26 cellular contexts compared by ENCODE assay signal in genomic region chr6:148140772-148141557, GRCh38.
DNase-seq lines count a peak whose midpoint lies in the region; ATAC-seq, FAIRE-seq and TF ChIP-seq lines count a peak whose summit lies in the region.
"Had no signal": no experiment of that assay in that cellular context is flagged by ENCODE, and none has a peak within 500 bp of the region (broad histone marks: within the 10 kb centered on the region; RNA-seq: fewer than 3 reads in every experiment).

No MANE protein-coding gene starts in this region.

- 77 to 86% methylated on average over 5 of the region's 5 CpGs for WGBS in heart right ventricle, 2 donors

- no peaks in the 10 kb centered on the region for H3K36me3 ChIP-seq in astrocyte (ENCODE audit: insufficient read depth, low read length)
- H3K36me3 ChIP-seq in heart right ventricle, result no peaks in the 10 kb centered on the region
- H3K36me3 ChIP-seq: thyroid gland had no signal

- H3K36me3 Mint-ChIP-seq in Calu3 (ENCODE audit: insufficient read depth, unreplicated experiment), result peaks cover 6% of the 10 kb centered on the region
- H3K36me3 Mint-ChIP-seq in astrocyte (ENCODE audit: low read depth, unreplicated experiment), result no peaks in the 10 kb centered on the region
- H3K36me3 Mint-ChIP-seq: IgD-negative memory B cell had no signal

- intact Hi-C loops in Calu3 (cut with micrococcal nuclease; ENCODE audit: unreplicated experiment), result no loop called here
- intact Hi-C loops in posterior cingulate gyrus (cut with DNase I), result no loop called here
- intact Hi-C loops in heart right ventricle (cut with DNase I), result loop anchor here in 1 of 10 donors (10.0 kb wide), 1 partner anchor 746 kb away; no protein-coding TSS in a partner anchor

- FAIRE-seq in astrocyte (lab: Jason Lieb, UNC), result no peak
- FAIRE-seq: small intestine had no signal

- H3K27me3 Mint-ChIP-seq in Calu3 (ENCODE audit: unreplicated experiment), result no peaks in the 10 kb centered on the region
- peaks cover 3% of the 10 kb centered on the region for H3K27me3 Mint-ChIP-seq in astrocyte (ENCODE audit: low read depth, unreplicated experiment)

- no peak for ATAC-seq in HG02981 (IDR thresholded peaks at IDR 0.05; ENCODE audit: unreplicated experiment)
- no peak for ATAC-seq in heart right ventricle
- ATAC-seq: activated naive CD8-positive, alpha-beta T cell treated with anti-CD3 and anti-CD28 coated beads, Interleukin-2, amount 50 U/mL, for 24 hours; stimulated activated naive CD8-positive, alpha-beta T cell treated with anti-CD3 and anti-CD28 coated beads, Interleukin-15, Interleukin-2, amounts not matched to agents 100 U/mL and 50 U/mL, for 24 hours had no signal

- H3K27ac Mint-ChIP-seq in Calu3 (ENCODE audit: unreplicated experiment), result peak overlapping the region; percentile 81
- H3K27ac Mint-ChIP-seq in astrocyte (ENCODE audit: unreplicated experiment), result no peak overlapping the region
- H3K27ac Mint-ChIP-seq: activated naive CD8-positive, alpha-beta T cell treated with anti-CD3 and anti-CD28 coated beads, Interleukin-2, amount 50 U/mL, for 24 hours; activated T-helper 2 cell treated with anti-CD3 and anti-CD28 coated beads, Interferon-gamma antibody, Interleukin-2, Interleukin-4, amounts not matched to agents 10 μg/mL and 5 μg/mL and 100 μg/mL, durations not matched to agents 14 hours and 24 hours and 36 hours; CD4-positive, alpha-beta T cell; IgD-negative memory B cell; mesothelial cell of epicardium; nephron had no signal

- H3K4me1 Mint-ChIP-seq in Calu3 (ENCODE audit: low read depth, unreplicated experiment) (peaks cover 10% of the 10 kb centered on the region), astrocyte (ENCODE audit: low read depth, unreplicated experiment) (no peaks in the 10 kb centered on the region)
- H3K4me1 Mint-ChIP-seq: IgD-negative memory B cell, mesothelial cell of epicardium had no signal

- peak overlapping the region; percentile 19 for H3K4me2 ChIP-seq in astrocyte (ENCODE audit: low read length)

- DNase-seq in Calu3 (no peak), HS-27A (ENCODE audit: low read depth) (peak; percentile 49), astrocyte (ENCODE audit: low read depth) (no peak), iris pigment epithelial cell (ENCODE audit: low read depth) (peak; percentile 21), posterior cingulate gyrus (no peak), heart right ventricle (no peak)
- DNase-seq in stimulated activated CD8-positive, alpha-beta memory T cell treated with anti-CD3 and anti-CD28 coated beads, Interleukin-4, amount 100 ng/mL, for 48 hours, result no peak
- DNase-seq: activated CD4-positive, alpha-beta T cell treated with anti-CD3 and anti-CD28 coated beads, Interleukin-2, amount 50 U/mL, for 1 hour; activated CD8-positive, alpha-beta memory T cell treated with anti-CD3 and anti-CD28 coated beads, Interleukin-2, amount 50 U/mL, for 4 hours; activated naive CD8-positive, alpha-beta T cell treated with anti-CD3 and anti-CD28 coated beads, Interleukin-2, amount 50 U/mL, for 24 hours; CD4-positive, alpha-beta T cell; cortex of kidney; DMS79; MV-4-11; NCI-H1694; NCI-H82; SIG-M5; small intestine; stimulated activated naive CD8-positive, alpha-beta T cell treated with anti-CD3 and anti-CD28 coated beads, Interleukin-15, Interleukin-2, amounts not matched to agents 100 U/mL and 50 U/mL, for 24 hours; thyroid gland had no signal

- H3K4me3 ChIP-seq in astrocyte (ENCODE audit: insufficient read depth, low read depth, low read length) (no peak overlapping the region), heart right ventricle (no peak overlapping the region)
- H3K4me3 ChIP-seq: thyroid gland had no signal

- H3K9me3 ChIP-seq in astrocyte (ENCODE audit: insufficient read depth, low read depth, low read length) (no peaks in the 10 kb centered on the region), heart right ventricle (peaks cover 0 to 10% (median 0%) of the 10 kb centered on the region in 11 donors)
- H3K9me3 ChIP-seq: thyroid gland had no signal

- no peaks in the 10 kb centered on the region for H3K27me3 ChIP-seq in astrocyte (ENCODE audit: insufficient read depth, low read length)
- no peaks in the 10 kb centered on the region for H3K27me3 ChIP-seq in heart right ventricle
- H3K27me3 ChIP-seq: thyroid gland had no signal

- peak overlapping the region; percentile 33 for H3K4me3 Mint-ChIP-seq in Calu3 (ENCODE audit: low read depth, unreplicated experiment)
- no peak overlapping the region for H3K4me3 Mint-ChIP-seq in astrocyte (ENCODE audit: unreplicated experiment)
- H3K4me3 Mint-ChIP-seq: activated naive CD8-positive, alpha-beta T cell treated with anti-CD3 and anti-CD28 coated beads, Interleukin-2, amount 50 U/mL, for 24 hours; CD4-positive, alpha-beta T cell; IgD-negative memory B cell; mesothelial cell of epicardium; nephron had no signal

- H3K9me3 Mint-ChIP-seq in Calu3 (ENCODE audit: low read depth, unreplicated experiment) (no peaks in the 10 kb centered on the region), astrocyte (ENCODE audit: unreplicated experiment) (no peaks in the 10 kb centered on the region)
- H3K9me3 Mint-ChIP-seq: activated naive CD8-positive, alpha-beta T cell treated with anti-CD3 and anti-CD28 coated beads, Interleukin-2, amount 50 U/mL, for 24 hours; CD4-positive, alpha-beta T cell had no signal

- H3K27ac ChIP-seq in astrocyte (ENCODE audit: low read depth, low read length) (no peak overlapping the region), heart right ventricle (no peak overlapping the region)
- H3K27ac ChIP-seq: thyroid gland, VCaP had no signal

- H2AFZ ChIP-seq in astrocyte (ENCODE audit: low read depth, low read length), result no peak overlapping the region

- no peaks in the 10 kb centered on the region for H3K79me2 ChIP-seq in astrocyte (ENCODE audit: insufficient read depth, low read length)

- no TSS peak for BruUV-seq in Calu3 (replicated peaks; lab: Mats Ljungman, UMichigan)

- no peak for TF ChIP-seq CTCF in Calu3 (IDR thresholded peaks at IDR 0.05; ENCODE audit: unreplicated experiment)
- no peak for TF ChIP-seq CTCF in astrocyte (IDR thresholded peaks at IDR 0.05; ENCODE audit: insufficient read depth, low read depth, low read length)
- no peak for TF ChIP-seq CTCF in heart right ventricle (IDR thresholded peaks at IDR 0.05)

- H3K4me1 ChIP-seq in astrocyte (ENCODE audit: insufficient read depth, low read length), result no peaks in the 10 kb centered on the region
- no peaks in the 10 kb centered on the region for H3K4me1 ChIP-seq in heart right ventricle
- H3K4me1 ChIP-seq: thyroid gland had no signal

- CTCF ChIA-PET in Calu3 (lab: Charles Lee), result no interaction called here

- H4K20me1 ChIP-seq in astrocyte (ENCODE audit: insufficient read depth, low read length), result no peaks in the 10 kb centered on the region

- no peak overlapping the region for H3K9ac ChIP-seq in astrocyte (ENCODE audit: low read length)

Comparison
In these comparisons a context has a peak if more than half of its experiments do, and no peak if none do; other contexts are left out.
1. DNase-seq: peak in HS-27A (single experiment) and iris pigment epithelial cell (single experiment); none in Calu3 (single experiment), astrocyte (single experiment), posterior cingulate gyrus (0 of 10), stimulated activated CD8-positive, alpha-beta memory T cell treated with anti-CD3 and anti-CD28 coated beads, Interleukin-4, amount 100 ng/mL, for 48 hours (single experiment) and heart right ventricle (0 of 2).